Comparison of ENCODE assay signal across 11 cellular contexts in genomic region chr17:56598471-56598870, GRCh38. TPM values are rescaled to one million over a fixed set of nuclear protein-coding genes. Genes with fewer than 3 reads are reported as not detected.
DNase-seq lines count a peak whose midpoint lies in the region; ATAC-seq and TF ChIP-seq lines count a peak whose summit lies in the region.
"Had no signal": no experiment of that assay in that cellular context is flagged by ENCODE, and none has a peak within 500 bp of the region (broad histone marks: within the 10 kb centered on the region; RNA-seq: fewer than 3 reads in every experiment).

No MANE protein-coding gene starts in this region.

- intact Hi-C loops in activated B cell treated with CpG ODN at 0.5 μM for 24 hours (cut with micrococcal nuclease), result loop anchor here (10.0 kb wide), 1 partner anchor 1074 kb away; no protein-coding TSS in a partner anchor
- intact Hi-C loops in Right ventricle myocardium superior (cut with DNase I), result no loop called here

- H3K36me3 Mint-ChIP-seq in HFFc6 (ENCODE audit: low read depth) (no peaks in the 10 kb centered on the region), activated B cell treated with CpG ODN at 0.5 μM for 24 hours (ENCODE audit: low read depth) (no peaks in the 10 kb centered on the region), T-helper 17 cell (ENCODE audit: low read depth) (peaks cover 3% of the 10 kb centered on the region)

- H3K9me3 Mint-ChIP-seq in HFFc6, result no peaks in the 10 kb centered on the region
- H3K9me3 Mint-ChIP-seq in activated B cell treated with CpG ODN at 0.5 μM for 24 hours, result no peaks in the 10 kb centered on the region

- TF ChIP-seq CTCF in HFFc6 (IDR thresholded peaks at IDR 0.05) (no peak), activated B cell treated with CpG ODN at 0.5 μM for 24 hours (IDR thresholded peaks at IDR 0.05) (no peak)

- CTCF ChIA-PET in activated B cell treated with CpG ODN at 0.5 μM for 24 hours (lab: Charles Lee), result no interaction called here

- peaks cover 38% of the 10 kb centered on the region for H3K4me1 Mint-ChIP-seq in HFFc6 (ENCODE audit: low read depth)
- peaks cover 33% of the 10 kb centered on the region for H3K4me1 Mint-ChIP-seq in activated B cell treated with CpG ODN at 0.5 μM for 24 hours
- peaks cover 21% of the 10 kb centered on the region for H3K4me1 Mint-ChIP-seq in T-helper 17 cell

- H3K4me2 ChIP-seq in BLaER1 treated with 17β-estradiol and CSF1 and Interleukin-3, amounts not matched to agents 10 nM and 100 nM, result peak overlapping the region in 10 of 11 experiments; percentile 78 to 96 (median 91); a peak in 15 of 22 replicates

- peaks cover 0 to 7% (median 0%) of the 10 kb centered on the region in 11 experiments; a peak in 3 of 22 replicates for H4K20me1 ChIP-seq in BLaER1 treated with 17β-estradiol and CSF1 and Interleukin-3, amounts not matched to agents 10 nM and 100 nM

- peak overlapping the region in 1 of 10 experiments; percentile 89; a peak in 2 of 20 replicates for H3K4me3 ChIP-seq in BLaER1 treated with 17β-estradiol and CSF1 and Interleukin-3, amounts not matched to agents 10 nM and 100 nM

- H3K9ac ChIP-seq in BLaER1 treated with 17β-estradiol and CSF1 and Interleukin-3, amounts not matched to agents 10 nM and 100 nM, result 0 out of 22 replicates have a peak overlapping the region, but pooled peaks of 1 of the 11 experiments have one; percentile 95

- no peaks in the 10 kb centered on the region for H3K9me3 ChIP-seq in BLaER1 treated with 17β-estradiol and CSF1 and Interleukin-3, amounts not matched to agents 10 nM and 100 nM (replicated peaks in 1 of 11)
- no peaks in the 10 kb centered on the region for H3K9me3 ChIP-seq in T-helper 17 cell (ENCODE audit: control insufficient read depth, low read length, poor library complexity, severe bottlenecking)

- H3K27me3 Mint-ChIP-seq in HFFc6 (ENCODE audit: insufficient read depth), result no peaks in the 10 kb centered on the region
- peaks cover 31% of the 10 kb centered on the region for H3K27me3 Mint-ChIP-seq in activated B cell treated with CpG ODN at 0.5 μM for 24 hours
- peaks cover 53% of the 10 kb centered on the region for H3K27me3 Mint-ChIP-seq in T-helper 17 cell

- ATAC-seq in activated B cell treated with CpG ODN at 0.5 μM for 24 hours (ENCODE audit: low read depth), result no peak
- ATAC-seq in T-helper 17 cell, result no peak
- ATAC-seq in Right ventricle myocardium superior (ENCODE audit: poor library complexity), result no peak
- no peak for ATAC-seq in HG03565 (IDR thresholded peaks at IDR 0.05; ENCODE audit: unreplicated experiment)

- H3K27me3 ChIP-seq in BLaER1 treated with 17β-estradiol and CSF1 and Interleukin-3, amounts not matched to agents 10 nM and 100 nM, result peaks cover 0 to 39% (median 0%) of the 10 kb centered on the region in 11 experiments; a peak in 7 of 22 replicates

- H3K27ac ChIP-seq in BLaER1 treated with 17β-estradiol and CSF1 and Interleukin-3, amounts not matched to agents 10 nM and 100 nM, result peak overlapping the region in 3 of 11 experiments; percentile 2 to 94 (median 93); a peak in 3 of 22 replicates

- POLR2A ChIA-PET in activated B cell treated with CpG ODN at 0.5 μM for 24 hours (lab: Charles Lee), result no interaction called here

- H3K36me3 ChIP-seq in BLaER1 treated with 17β-estradiol and CSF1 and Interleukin-3, amounts not matched to agents 10 nM and 100 nM, result no peaks in the 10 kb centered on the region

- H3K27ac Mint-ChIP-seq in HFFc6 (peak overlapping the region; percentile 68), activated B cell treated with CpG ODN at 0.5 μM for 24 hours (no peak overlapping the region), T-helper 17 cell (no peak overlapping the region)

- H3K4me3 Mint-ChIP-seq in HFFc6, result peak overlapping the region; percentile 85
- H3K4me3 Mint-ChIP-seq in activated B cell treated with CpG ODN at 0.5 μM for 24 hours, result peak overlapping the region; percentile 24
- H3K4me3 Mint-ChIP-seq in T-helper 17 cell, result no peak overlapping the region

- H3K4me1 ChIP-seq in BLaER1 treated with 17β-estradiol and CSF1 and Interleukin-3, amounts not matched to agents 10 nM and 100 nM, result peaks cover 33 to 60% (median 52%) of the 10 kb centered on the region in 10 experiments

- DNase-seq in HFFc6, result peak; percentile 64
- no peak for DNase-seq in activated B cell treated with CpG ODN at 0.5 μM for 24 hours
- DNase-seq in myocyte (ENCODE audit: low read depth), result peak; percentile 88
- DNase-seq in cerebellum (ENCODE audit: low spot score), result no peak
- no peak for DNase-seq in T-helper 17 cell
- no peak for DNase-seq in Right ventricle myocardium superior
- DNase-seq: activated CD8-positive, alpha-beta memory T cell treated with anti-CD3 and anti-CD28 coated beads for 24 hours; NCI-H1092 treated with DMSO at 0.1 percent for 48 hours; NCI-H748 treated with DMSO at 0.1 percent for 48 hours had no signal

RNA-seq across cellular contexts. Expression of gene NOG, which starts 5.0 kb away (rescaled TPM):
- 10 to 100 TPM; 18.3 to 21.2 (median 19.4) TPM for total RNA-seq in HFFc6 (2021; fragmentation: NEBNext Ultra II Directional; extraction: Animal tissue kit (Norgen Biotek cat#: 25700))
- not detected in 2 replicates for total RNA-seq in activated B cell treated with CpG ODN at 0.5 μM for 24 hours
- total RNA-seq in myocyte, result 62.4 and 63.9 TPM in 2 replicates
- 4.9 TPM for polyA plus RNA-seq in myocyte (2012)
- total RNA-seq in cerebellum, result 6.9 TPM
- under 1 TPM; 0.23 to 0.37 TPM for total RNA-seq in T-helper 17 cell
- 0.65 TPM for total RNA-seq in Right ventricle myocardium superior

Comparison
In these comparisons a context has a peak if more than half of its experiments do, and no peak if none do; other contexts are left out.
1. DNase-seq: peak in HFFc6 (single experiment) and myocyte (single experiment); none in activated B cell treated with CpG ODN at 0.5 μM for 24 hours (single experiment), cerebellum (single experiment), T-helper 17 cell (0 of 3) and Right ventricle myocardium superior (single experiment).